Comparison of ENCODE assay signal across 10 cellular contexts in genomic region chr1:239909894-239910293, GRCh38.
DNase-seq lines count a peak whose midpoint lies in the region; ATAC-seq and TF ChIP-seq lines count a peak whose summit lies in the region.
"Had no signal": no experiment of that assay in that cellular context is flagged by ENCODE, and none has a peak within 500 bp of the region (broad histone marks: within the 10 kb centered on the region; RNA-seq: fewer than 3 reads in every experiment).

No MANE protein-coding gene starts in this region.

- no peak for TF ChIP-seq CTCF in AG04449 (IDR thresholded peaks at IDR 0.05; ENCODE audit: insufficient read depth, low read length, missing control alignments)
- no peak for TF ChIP-seq CTCF in IMR-90 (conservative IDR thresholded peaks at IDR 0.05; ENCODE audit: low read depth, low read length)

- H3K18ac ChIP-seq in IMR-90 (ENCODE audit: low read depth, low read length) = no peak overlapping the region

- H2BK5ac ChIP-seq in IMR-90 (ENCODE audit: low read depth, low read length, poor library complexity, severe bottlenecking) = no peak overlapping the region

- POLR2A ChIA-PET in AG04449 (lab: Yijun Ruan, JAX) (no interaction called here), IMR-90 (lab: Charles Lee; ENCODE audit: unreplicated experiment) (no interaction called here)

- ATAC-seq in IMR-90 (ENCODE audit: low read depth) (peak; percentile 83), HG03095 (IDR thresholded peaks at IDR 0.05; ENCODE audit: unreplicated experiment) (no peak)

- no peak overlapping the region for H4K8ac ChIP-seq in IMR-90 (ENCODE audit: low read depth in 2 of 2, low read length in 2 of 2)

- DNase-seq in AG04449 (ENCODE audit: low read depth, low spot score) (peak; percentile 12), IMR-90 (peak; percentile 75), brain pericyte (ENCODE audit: low read depth, low spot score) (peak; percentile 41), UCSD-AML1 (lab: John Stamatoyannopoulos, UW; ENCODE audit: unreplicated experiment) (no peak), SHP77 treated with DMSO at 0.1 percent for 48 hours (lab: John Stamatoyannopoulos, UW) (no peak)
- no peak for DNase-seq in effector CD8-positive, alpha-beta T cell (lab: John Stamatoyannopoulos, UW)
- DNase-seq: ACHN; central memory CD4-positive, alpha-beta T cell had no signal

- no TSS peak for BruUV-seq in IMR-90 (replicated peaks; lab: Mats Ljungman, UMichigan)

- H3K9me3 ChIP-seq in IMR-90 (ENCODE audit: control insufficient read depth, insufficient read depth, low read length) (no peaks in the 10 kb centered on the region; the same call in 1 of the 2 replicates), muscle layer of colon (ENCODE audit: low read length) (no peaks in the 10 kb centered on the region)

- dilution Hi-C loops in IMR-90 (cut with HindIII; ENCODE audit: low sequenced_read_pairs, unreplicated experiment) = no loop called here

- CTCF ChIA-PET in AG04449 (lab: Yijun Ruan, JAX) = interaction anchor here (1.5 to 3.1 kb wide), 2 partner anchors 12 to 43 kb away, joined by 4 to 15 read pairs; no protein-coding TSS in a partner anchor
- CTCF ChIA-PET in IMR-90 (lab: Yijun Ruan, JAX) = interaction anchor here (0.6 to 1.0 kb wide), 2 partner anchors 12 to 59 kb away, joined by 3 to 5 read pairs; no protein-coding TSS in a partner anchor

- no peak overlapping the region for H2BK15ac ChIP-seq in IMR-90 (ENCODE audit: low read depth, low read length)

- no peak overlapping the region for H3K4me2 ChIP-seq in IMR-90 (ENCODE audit: low read depth, low read length)

- H4K91ac ChIP-seq in IMR-90 (ENCODE audit: insufficient read depth, low read depth, low read length) = no peak overlapping the region

- H3K4me3 ChIP-seq in AG04449 (ENCODE audit: low read depth, low read length) (no peak overlapping the region), IMR-90 (ENCODE audit: insufficient read depth, low read depth, low read length) (no peak overlapping the region), muscle layer of colon (ENCODE audit: low read depth in 1 of 2, low read length in 2 of 2) (no peak overlapping the region)

- no peak overlapping the region for H2AK9ac ChIP-seq in IMR-90 (replicated peaks; ENCODE audit: low read depth, low read length, poor library complexity)

- TF ChIP-seq RAD21 in IMR-90 (IDR thresholded peaks at IDR 0.05; ENCODE audit: low read length) = no peak

- no peak overlapping the region for H3K27ac ChIP-seq in IMR-90 (ENCODE audit: insufficient read depth, low read length)
- H3K27ac ChIP-seq in muscle layer of colon (ENCODE audit: low read depth, low read length) = peak overlapping the region; percentile 12

- H3K56ac ChIP-seq in IMR-90 (ENCODE audit: extremely low read depth, insufficient read depth, low read length) = no peak overlapping the region

- no peaks in the 10 kb centered on the region for H4K20me1 ChIP-seq in IMR-90 (ENCODE audit: insufficient read depth, low read length)

- H2AK5ac ChIP-seq in IMR-90 (ENCODE audit: low read depth, low read length) = no peak overlapping the region

- no peaks in the 10 kb centered on the region; the same call in 1 of the 2 replicates for H3K4me1 ChIP-seq in IMR-90 (ENCODE audit: control insufficient read depth, insufficient read depth, low read length)
- H3K4me1 ChIP-seq in muscle layer of colon (ENCODE audit: insufficient read depth, low read length) = peaks cover 25% of the 10 kb centered on the region

- in situ Hi-C loops in IMR-90 (cut with MboI; ENCODE audit: low sequenced_read_pairs) = no loop called here

- H3K79me1 ChIP-seq in IMR-90 (ENCODE audit: low read depth in 1 of 2, low read length in 2 of 2) = no peaks in the 10 kb centered on the region

- no peak for TF ChIP-seq POLR2A in IMR-90 (IDR thresholded peaks at IDR 0.05; ENCODE audit: low read depth, low read length)

- no peaks in the 10 kb centered on the region for H3K36me3 ChIP-seq in IMR-90 (ENCODE audit: control insufficient read depth, insufficient read depth, low read length)
- peaks cover 5% of the 10 kb centered on the region for H3K36me3 ChIP-seq in muscle layer of colon (ENCODE audit: insufficient read depth, low read length)

- H4K5ac ChIP-seq in IMR-90 (ENCODE audit: low read depth, low read length) = no peak overlapping the region

- WGBS in IMR-90 (ENCODE audit: extremely low coverage in 2 of 2, insufficient read length in 1 of 2), 2 experiments = 40% methylated on average over 5 of the region's 10 CpGs; no CpG with 5 or more reads in 1 of the 2 experiments

- intact Hi-C loops in IMR-90 (cut with micrococcal nuclease) = no loop called here

- no peak overlapping the region for H3K23ac ChIP-seq in IMR-90 (ENCODE audit: low read depth, low read length)

- no peak overlapping the region for H2BK120ac ChIP-seq in IMR-90 (ENCODE audit: low read depth, low read length)

- no peak overlapping the region for H3K9ac ChIP-seq in IMR-90 (ENCODE audit: low read depth, low read length)
- no peak overlapping the region for H3K9ac ChIP-seq in muscle layer of colon (ENCODE audit: low read length)

- H3K27me3 ChIP-seq in IMR-90 (ENCODE audit: control insufficient read depth, insufficient read depth, low read length) (no peaks in the 10 kb centered on the region), muscle layer of colon (ENCODE audit: control insufficient read depth in 1 of 2, insufficient read depth in 2 of 2, low read length in 2 of 2) (no peaks in the 10 kb centered on the region)

- no peak overlapping the region for H3K4ac ChIP-seq in IMR-90 (ENCODE audit: low read depth, low read length)

- H2BK20ac ChIP-seq in IMR-90 (ENCODE audit: low read depth, low read length) = no peak overlapping the region

- H2AFZ ChIP-seq in IMR-90 (replicated peaks; ENCODE audit: low read length, poor library complexity) = no peak overlapping the region

- no peak overlapping the region for H3K14ac ChIP-seq in IMR-90 (replicated peaks; ENCODE audit: low read depth, low read length)

- no peaks in the 10 kb centered on the region for H3K9me1 ChIP-seq in IMR-90 (ENCODE audit: insufficient read depth, low read length)

TF ChIP-seq in IMR-90, 13 proteins besides CTCF, POLR2A, EP300 and RAD21:
- TF ChIP-seq CHD1 (IDR thresholded peaks at IDR 0.05; ENCODE audit: low read depth, low read length) (no peak), CEBPB (IDR thresholded peaks at IDR 0.05; ENCODE audit: low read depth, low read length) (peak; percentile 93), RCOR1 (IDR thresholded peaks at IDR 0.05; ENCODE audit: insufficient replicate concordance, low read length) (no peak), ELK1 (IDR thresholded peaks at IDR 0.05; ENCODE audit: borderline replicate concordance, low read depth, low read length) (no peak), RFX5 (IDR thresholded peaks at IDR 0.05; ENCODE audit: low read depth, low read length) (no peak), MAZ (IDR thresholded peaks at IDR 0.05; ENCODE audit: borderline replicate concordance, low read depth, low read length) (no peak), BHLHE40 (IDR thresholded peaks at IDR 0.05; ENCODE audit: low read depth, low read length) (peak; percentile 66; the same call in 1 of the 2 replicates), SMC3 (IDR thresholded peaks at IDR 0.05; ENCODE audit: low read depth, low read length) (no peak)
TF ChIP-seq in IMR-90: peak in this region for 2.

Comparison
In these comparisons a context has a peak if more than half of its experiments do, and no peak if none do; other contexts are left out.
1. DNase-seq: peak in AG04449 (single experiment), IMR-90 (single experiment) and brain pericyte (single experiment); none in UCSD-AML1 (single experiment), effector CD8-positive, alpha-beta T cell (single experiment) and SHP77 treated with DMSO at 0.1 percent for 48 hours (single experiment).